In the genomic region with DNA sequence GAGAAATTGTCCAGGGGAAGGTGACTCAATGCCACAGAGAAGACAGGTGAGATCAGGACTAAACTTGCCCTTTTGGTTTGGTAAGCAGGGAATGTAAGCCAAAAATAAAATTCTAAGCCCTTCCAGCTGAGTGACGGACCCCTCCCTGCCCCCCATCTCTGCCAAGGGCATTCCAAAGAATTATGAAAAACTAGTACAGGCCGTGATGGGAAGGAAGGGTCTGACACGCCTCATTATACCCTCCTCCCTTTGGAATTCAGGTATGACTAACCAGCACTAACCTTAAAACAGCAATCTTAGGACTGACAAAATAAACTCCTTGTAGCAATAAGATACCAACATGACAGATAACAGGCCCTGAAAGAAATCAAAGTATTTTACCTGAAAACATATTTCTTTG, we compare ENCODE assay signal across 17 cellular contexts.
DNase-seq lines count a peak whose midpoint lies in the region; ATAC-seq and TF ChIP-seq lines count a peak whose summit lies in the region.
"Had no signal": no experiment of that assay in that cellular context is flagged by ENCODE, and none has a peak within 500 bp of the region (broad histone marks: within the 10 kb centered on the region; RNA-seq: fewer than 3 reads in every experiment).

No MANE protein-coding gene starts in this region.

- H3K4me1 Mint-ChIP-seq in Caco-2 (ENCODE audit: low read depth, unreplicated experiment) = no peaks in the 10 kb centered on the region
- H3K4me1 Mint-ChIP-seq: IgD-negative memory B cell had no signal

- no peak overlapping the region for H3K27ac Mint-ChIP-seq in Caco-2 (ENCODE audit: unreplicated experiment)
- H3K27ac Mint-ChIP-seq: IgD-negative memory B cell had no signal

- H3K27me3 Mint-ChIP-seq in Caco-2 (ENCODE audit: insufficient read depth, unreplicated experiment) = peaks cover 2% of the 10 kb centered on the region

- ATAC-seq in foreskin keratinocyte (peak; percentile 80), GM19035 (IDR thresholded peaks at IDR 0.05; ENCODE audit: unreplicated experiment) (no peak)
- ATAC-seq: Panc1 had no signal

- CTCF ChIA-PET in Caco-2 (lab: Charles Lee) = no interaction called here

- H3K4me1 ChIP-seq in foreskin keratinocyte (no peaks in the 10 kb centered on the region), Caco-2 (no peaks in the 10 kb centered on the region)
- H3K4me1 ChIP-seq: HAP-1 had no signal

- TF ChIP-seq CTCF in foreskin keratinocyte (conservative IDR thresholded peaks at IDR 0.05) = no peak
- no peak for TF ChIP-seq CTCF in Caco-2 (IDR thresholded peaks at IDR 0.05; ENCODE audit: insufficient read depth in 1 of 2, low read depth in 1 of 2, low read length in 1 of 2, severe bottlenecking in 1 of 2, unreplicated experiment in 1 of 2)

- no peak overlapping the region for H3K4me3 ChIP-seq in Caco-2 (ENCODE audit: low read depth, low read length)
- H3K4me3 ChIP-seq: BLaER1, HAP-1 had no signal

- no peaks in the 10 kb centered on the region for H3K36me3 ChIP-seq in Caco-2 (ENCODE audit: control insufficient read depth, insufficient read depth, low read length)
- H3K36me3 ChIP-seq: BLaER1, HAP-1 had no signal

- intact Hi-C loops in Caco-2 (cut with micrococcal nuclease; ENCODE audit: unreplicated experiment) = no loop called here

- peaks cover 23% of the 10 kb centered on the region for H3K9me3 Mint-ChIP-seq in Caco-2 (ENCODE audit: unreplicated experiment)

- POLR2A ChIA-PET in Caco-2 (lab: Charles Lee) = no interaction called here

- DNase-seq in ELR (ENCODE audit: low read depth) (peak; percentile 12), amniotic epithelial cell (ENCODE audit: low read depth) (peak; percentile 32), foreskin keratinocyte (peak; percentile 73 to 75), renal cortical epithelial cell (ENCODE audit: low read depth) (peak; percentile 45), CD1c-positive myeloid dendritic cell (ENCODE audit: extremely low spot score) (no peak), Caco-2 (no peak)
- no peak for DNase-seq in activated CD4-positive, alpha-beta T cell treated with anti-CD3 and anti-CD28 coated beads for 4 hours
- DNase-seq: EL, NCI-H2029 treated with DMSO at 0.1 percent for 48 hours, NCI-H510A treated with DMSO at 0.1 percent for 48 hours, SHP77, SK-N-SH had no signal

- H3K27ac ChIP-seq in foreskin keratinocyte = no peak overlapping the region
- H3K27ac ChIP-seq: BLaER1 had no signal

- BruUV-seq in Caco-2 (replicated peaks; lab: Mats Ljungman, UMichigan) = no TSS peak

- no peaks in the 10 kb centered on the region for H3K36me3 Mint-ChIP-seq in Caco-2 (ENCODE audit: insufficient read depth, unreplicated experiment)

- H3K4me3 Mint-ChIP-seq in Caco-2 (ENCODE audit: unreplicated experiment) = no peak overlapping the region
- H3K4me3 Mint-ChIP-seq: IgD-negative memory B cell had no signal

- H3K27me3 ChIP-seq in foreskin keratinocyte (no peaks in the 10 kb centered on the region), Caco-2 (replicated peaks; ENCODE audit: control insufficient read depth, insufficient read depth, low read length) (no peaks in the 10 kb centered on the region)
- H3K27me3 ChIP-seq: BLaER1 had no signal

- H3K9me3 ChIP-seq in Caco-2 = no peaks in the 10 kb centered on the region; the same call in 1 of the 2 replicates
- H3K9me3 ChIP-seq: HAP-1, SK-N-SH had no signal

Comparison
In these comparisons a context has a peak if more than half of its experiments do, and no peak if none do; other contexts are left out.
1. DNase-seq: peak in ELR (single experiment), amniotic epithelial cell (single experiment), foreskin keratinocyte (2 of 2) and renal cortical epithelial cell (single experiment); none in CD1c-positive myeloid dendritic cell (single experiment), Caco-2 (0 of 2) and activated CD4-positive, alpha-beta T cell treated with anti-CD3 and anti-CD28 coated beads for 4 hours (0 of 2).